ENCODE assay signal across 18 cellular contexts in genomic region chr19:40589723-40590429, GRCh38. TPM values are rescaled to one million over a fixed set of nuclear protein-coding genes. Genes with fewer than 3 reads are reported as not detected.
DNase-seq lines count a peak whose midpoint lies in the region; ATAC-seq, FAIRE-seq and TF ChIP-seq lines count a peak whose summit lies in the region.
"Had no signal": no experiment of that assay in that cellular context is flagged by ENCODE, and none has a peak within 500 bp of the region (broad histone marks: within the 10 kb centered on the region; RNA-seq: fewer than 3 reads in every experiment).

No MANE protein-coding gene starts in this region.

- DNase-seq in activated naive CD4-positive, alpha-beta T cell treated with anti-CD3 and anti-CD28 coated beads for 36 hours = no peak
- DNase-seq in K562 (ENCODE audit: extremely low read depth in 1 of 4, low spot score in 3 of 4) = no peak
- no peak for DNase-seq in naive B cell
- peak; percentile 50 for DNase-seq in testis
- DNase-seq in DMS153 (lab: John Stamatoyannopoulos, UW) = no peak
- no peak for DNase-seq in activated CD4-positive, alpha-beta memory T cell treated with anti-CD3 and anti-CD28 coated beads for 36 hours
- no peak for DNase-seq in HuH-7.5 (ENCODE audit: low spot score)
- DNase-seq: DND-41, GOT3, NCI-H1436, NCI-H2029, NCI-H774, SHP77 had no signal

- H3K79me2 ChIP-seq in K562 (ENCODE audit: control insufficient read depth, insufficient read depth, low read length) = no peaks in the 10 kb centered on the region

- POLR2A ChIA-PET in K562 (lab: Yijun Ruan, JAX) = interaction anchor here (0.6 kb wide), 1 partner anchor 1255 kb away, joined by 3 read pairs; no protein-coding TSS in a partner anchor
- POLR2A ChIA-PET in activated CD4-positive, alpha-beta memory T cell treated with anti-CD3 and anti-CD28 coated beads for 36 hours (lab: Charles Lee) = interaction anchor here (1.1 kb wide), 1 partner anchor 10 kb away, joined by 3 read pairs; no protein-coding TSS in a partner anchor

- no peak overlapping the region for H3K4me3 Mint-ChIP-seq in activated naive CD4-positive, alpha-beta T cell treated with anti-CD3 and anti-CD28 coated beads, Interleukin-2, amount 50 U/mL, for 24 hours
- no peak overlapping the region for H3K4me3 Mint-ChIP-seq in activated naive CD4-positive, alpha-beta T cell treated with anti-CD3 and anti-CD28 coated beads for 36 hours
- H3K4me3 Mint-ChIP-seq in naive B cell = no peak overlapping the region
- no peak overlapping the region for H3K4me3 Mint-ChIP-seq in activated CD4-positive, alpha-beta memory T cell treated with anti-CD3 and anti-CD28 coated beads for 36 hours

- no peaks in the 10 kb centered on the region for H4K20me1 ChIP-seq in K562 (replicated peaks; ENCODE audit: control insufficient read depth, insufficient read depth, low read length)

- TF ChIP-seq POLR2A in K562 (conservative IDR thresholded peaks at IDR 0.05) = no peak
- no peak for TF ChIP-seq POLR2A in testis (IDR thresholded peaks at IDR 0.05)

- H3K4me1 ChIP-seq in K562 (replicated peaks in 1 of 2; ENCODE audit: control insufficient read depth in 2 of 2, insufficient read depth in 2 of 2, low read length in 2 of 2) = peaks cover 2 to 30% of the 10 kb centered on the region in 2 experiments; a peak in 4 of 5 replicates
- no peaks in the 10 kb centered on the region for H3K4me1 ChIP-seq in testis

- WGBS in K562 (ENCODE audit: insufficient coverage, low coverage, missing lambda C conversion rate) = 78% methylated on average over 11 of the region's 25 CpGs
- 84 to 91% methylated on average over 21 to 25 of the region's 25 CpGs for whole genome bisulfite sequencing in testis, 2 donors

- TF ChIP-seq EP300 in K562 (IDR thresholded peaks at IDR 0.05; ENCODE audit: low read length) = no peak

- ATAC-seq in K562 (no peak), naive B cell (ENCODE audit: low read depth in 2 of 2) (no peak)

- H3K27me3 Mint-ChIP-seq in activated naive CD4-positive, alpha-beta T cell treated with anti-CD3 and anti-CD28 coated beads, Interleukin-2, amount 50 U/mL, for 24 hours = no peaks in the 10 kb centered on the region
- no peaks in the 10 kb centered on the region for H3K27me3 Mint-ChIP-seq in activated naive CD4-positive, alpha-beta T cell treated with anti-CD3 and anti-CD28 coated beads for 36 hours (ENCODE audit: low read depth)
- peaks cover 0 to 8% (median 0%) of the 10 kb centered on the region in 3 donors for H3K27me3 Mint-ChIP-seq in naive B cell
- no peaks in the 10 kb centered on the region for H3K27me3 Mint-ChIP-seq in activated CD4-positive, alpha-beta memory T cell treated with anti-CD3 and anti-CD28 coated beads for 36 hours

- intact Hi-C loops in activated naive CD4-positive, alpha-beta T cell treated with anti-CD3 and anti-CD28 coated beads for 36 hours (cut with micrococcal nuclease) = no loop called here
- intact Hi-C loops in K562 (cut with micrococcal nuclease) (no loop called here), testis (cut with DNase I; ENCODE audit: low total_unique reads) (no loop called here)
- intact Hi-C loops in activated CD4-positive, alpha-beta memory T cell treated with anti-CD3 and anti-CD28 coated beads for 36 hours (cut with micrococcal nuclease) = no loop called here

- no peak for FAIRE-seq in K562 (lab: Jason Lieb, UNC)
- FAIRE-seq: A204.1, G401.6 had no signal

- no peak for TF ChIP-seq RAD21 in K562 (CRISPR knock-in tag; conservative IDR thresholded peaks at IDR 0.05 in 1 of 2, IDR thresholded peaks at IDR 0.05 in 1 of 2)

- H3K36me3 ChIP-seq in K562 (ENCODE audit: control insufficient read depth, insufficient read depth, low read length) = peaks cover 6% of the 10 kb centered on the region; the same call in 1 of the 3 replicates
- H3K36me3 ChIP-seq in testis (ENCODE audit: low read depth, missing control alignments) = no peaks in the 10 kb centered on the region

- H3K9me3 Mint-ChIP-seq in activated naive CD4-positive, alpha-beta T cell treated with anti-CD3 and anti-CD28 coated beads, Interleukin-2, amount 50 U/mL, for 24 hours = no peaks in the 10 kb centered on the region
- H3K9me3 Mint-ChIP-seq in activated naive CD4-positive, alpha-beta T cell treated with anti-CD3 and anti-CD28 coated beads for 36 hours = no peaks in the 10 kb centered on the region
- no peaks in the 10 kb centered on the region for H3K9me3 Mint-ChIP-seq in naive B cell
- H3K9me3 Mint-ChIP-seq in activated CD4-positive, alpha-beta memory T cell treated with anti-CD3 and anti-CD28 coated beads for 36 hours = no peaks in the 10 kb centered on the region

- in situ Hi-C loops in K562 (cut with MboI) = no loop called here

- peaks cover 8% of the 10 kb centered on the region for H3K36me3 Mint-ChIP-seq in activated naive CD4-positive, alpha-beta T cell treated with anti-CD3 and anti-CD28 coated beads, Interleukin-2, amount 50 U/mL, for 24 hours
- peaks cover 15% of the 10 kb centered on the region for H3K36me3 Mint-ChIP-seq in activated naive CD4-positive, alpha-beta T cell treated with anti-CD3 and anti-CD28 coated beads for 36 hours (ENCODE audit: low read depth)
- H3K36me3 Mint-ChIP-seq in naive B cell = peaks cover 7 to 56% of the 10 kb centered on the region in 2 donors
- H3K36me3 Mint-ChIP-seq in activated CD4-positive, alpha-beta memory T cell treated with anti-CD3 and anti-CD28 coated beads for 36 hours = peaks cover 22% of the 10 kb centered on the region

- BruUV-seq in K562 (replicated peaks; lab: Mats Ljungman, UMichigan) = no TSS peak

- H3K4me1 Mint-ChIP-seq in activated naive CD4-positive, alpha-beta T cell treated with anti-CD3 and anti-CD28 coated beads, Interleukin-2, amount 50 U/mL, for 24 hours = peaks cover 17% of the 10 kb centered on the region
- H3K4me1 Mint-ChIP-seq in activated naive CD4-positive, alpha-beta T cell treated with anti-CD3 and anti-CD28 coated beads for 36 hours (ENCODE audit: low read depth) = peaks cover 13% of the 10 kb centered on the region
- H3K4me1 Mint-ChIP-seq in naive B cell = peaks cover under 1 to 33% (median 29%) of the 10 kb centered on the region in 3 donors
- peaks cover 14% of the 10 kb centered on the region for H3K4me1 Mint-ChIP-seq in activated CD4-positive, alpha-beta memory T cell treated with anti-CD3 and anti-CD28 coated beads for 36 hours (ENCODE audit: low read depth)

- no peaks in the 10 kb centered on the region for H3K27me3 ChIP-seq in K562 (ENCODE audit: control insufficient read depth in 2 of 2, insufficient read depth in 2 of 2, low read length in 2 of 2)
- no peaks in the 10 kb centered on the region for H3K27me3 ChIP-seq in testis
- H3K27me3 ChIP-seq: BLaER1 treated with 17β-estradiol and CSF1 and Interleukin-3, amounts not matched to agents 10 nM and 100 nM had no signal

- H3K27ac ChIP-seq in K562 (ENCODE audit: extremely low read depth, low read depth, low read length) (no peak overlapping the region), testis (no peak overlapping the region)
- H3K27ac ChIP-seq: KMS-11 had no signal

- no peak overlapping the region for H3K4me2 ChIP-seq in K562 (ENCODE audit: insufficient read depth, low read length)
- H3K4me2 ChIP-seq: BLaER1 treated with 17β-estradiol and CSF1 and Interleukin-3, amounts not matched to agents 10 nM and 100 nM; KMS-11 had no signal

- H2AFZ ChIP-seq in K562 (ENCODE audit: low read depth, low read length) = no peak overlapping the region

- no peaks in the 10 kb centered on the region for H3K9me3 ChIP-seq in K562 (replicated peaks; ENCODE audit: control insufficient read depth, insufficient read depth, low read depth, low read length)
- H3K9me3 ChIP-seq in testis = no peaks in the 10 kb centered on the region
- H3K9me3 ChIP-seq: BLaER1 treated with 17β-estradiol and CSF1 and Interleukin-3, amounts not matched to agents 10 nM and 100 nM had no signal

- H3K9me1 ChIP-seq in K562 (ENCODE audit: control insufficient read depth, insufficient read depth, low read length) = no peaks in the 10 kb centered on the region

- H3K4me3 ChIP-seq in K562 = no peak overlapping the region
- H3K4me3 ChIP-seq in testis = no peak overlapping the region
- H3K4me3 ChIP-seq: BLaER1 treated with 17β-estradiol and CSF1 and Interleukin-3, amounts not matched to agents 10 nM and 100 nM had no signal

- CTCF ChIA-PET in activated naive CD4-positive, alpha-beta T cell treated with anti-CD3 and anti-CD28 coated beads for 36 hours (lab: Charles Lee) = interaction anchor here (1.4 kb wide), 1 partner anchor 10 kb away, joined by 5 read pairs; the partner anchor contains the start of gene LTBP4
- CTCF ChIA-PET in K562 (lab: Yijun Ruan, JAX; ENCODE audit: low intra/inter-chr PET ratio) = no interaction called here
- CTCF ChIA-PET in activated CD4-positive, alpha-beta memory T cell treated with anti-CD3 and anti-CD28 coated beads for 36 hours (lab: Charles Lee) = no interaction called here

- peak overlapping the region; percentile 59 for H3K27ac Mint-ChIP-seq in activated naive CD4-positive, alpha-beta T cell treated with anti-CD3 and anti-CD28 coated beads, Interleukin-2, amount 50 U/mL, for 24 hours
- H3K27ac Mint-ChIP-seq in activated naive CD4-positive, alpha-beta T cell treated with anti-CD3 and anti-CD28 coated beads for 36 hours = no peak overlapping the region
- H3K27ac Mint-ChIP-seq in naive B cell = peak overlapping the region in 4 of 6 donors; percentile 28 to 85 (median 78)
- no peak overlapping the region for H3K27ac Mint-ChIP-seq in activated CD4-positive, alpha-beta memory T cell treated with anti-CD3 and anti-CD28 coated beads for 36 hours

- TF ChIP-seq CTCF in K562 (IDR thresholded peaks at IDR 0.05 in 2 of 3, conservative IDR thresholded peaks at IDR 0.05 in 1 of 3; ENCODE audit: insufficient read depth in 2 of 3, low read depth in 1 of 3, low read length in 3 of 3) (no peak), testis (IDR thresholded peaks at IDR 0.05) (no peak)

- H3K9ac ChIP-seq in K562 (ENCODE audit: insufficient read depth in 1 of 2, low read depth in 2 of 2, low read length in 2 of 2) = peak overlapping the region in 1 of 2 experiments; percentile 1; a peak in 1 of 4 replicates
- H3K9ac ChIP-seq: KMS-11 had no signal

RNA-seq across cellular contexts. Expression of gene LTBP4, which starts 11.3 kb away (rescaled TPM):
- 100 to 1,000 TPM; 147 to 153 TPM for total RNA-seq in activated naive CD4-positive, alpha-beta T cell treated with anti-CD3 and anti-CD28 coated beads for 36 hours
- 209 and 457 TPM in 2 replicates for total RNA-seq in K562 (2011; cell fraction: chromatin; rRNA removed; ENCODE audit: low replicate concordance)
- 301 and 327 TPM in 2 replicates for total RNA-seq in K562 (2011; cell fraction: nucleolus; rRNA removed)
- 219 and 259 TPM in 2 replicates for total RNA-seq in K562 (2011; cell fraction: nucleoplasm; rRNA removed)
- 38.7 and 44.5 TPM in 2 replicates for total RNA-seq in K562 (2014; rRNA removed)
- 6.1 and 9.7 TPM in 2 replicates for total RNA-seq in K562 (2014; rRNA removed; fragmentation: Illumina TruSeq; extraction: Trizol)
- total RNA-seq in K562 (2015; rRNA removed; fragmentation: Illumina TruSeq; extraction: Trizol) = 19.9 and 25.0 TPM in 2 replicates
- 148 and 160 TPM in 2 replicates for total RNA-seq in K562 (2021)
- 34.4 and 64.2 TPM in 2 replicates for polyA plus RNA-seq in K562 (2011; rRNA removed)
- 40.5 and 63.1 TPM in 2 replicates for polyA plus RNA-seq in K562 (2011; cell fraction: cytosol; rRNA removed)
- polyA plus RNA-seq in K562 (2011; cell fraction: nucleus; rRNA removed) = 400 and 488 TPM in 2 replicates
- polyA plus RNA-seq in K562 (2012) = 256 and 263 TPM in 2 replicates
- polyA plus RNA-seq in K562 (2014; fragmentation: Illumina TruSeq; extraction: Trizol) = 31.6 and 65.6 TPM in 2 replicates
- polyA plus RNA-seq in K562 (2014; fragmentation: Nextera tagmentation; extraction: Ambion mirVana) = under 1 TPM; 0.35 to 0.53 TPM
- polyA plus RNA-seq in K562 (2014; rRNA removed) = 108 and 112 TPM in 2 replicates
- 6.8 and 10.0 TPM in 2 replicates for polyA minus RNA-seq in K562 (2011; rRNA and poly(A)+ RNA removed)
- polyA minus RNA-seq in K562 (2011; cell fraction: cytosol; rRNA and poly(A)+ RNA removed) = 50.8 and 74.4 TPM in 2 replicates
- polyA minus RNA-seq in K562 (2011; cell fraction: nucleus; rRNA and poly(A)+ RNA removed) = 47.9 and 57.5 TPM in 2 replicates
- 10 to 100 TPM in 5 of 6 donors, 1 to 10 TPM in 1; 9.6 to 18.1 (median 14.5) TPM for polyA plus RNA-seq in naive B cell (ENCODE audit: low read depth in 6 of 6)
- total RNA-seq in testis = 100 to 1,000 TPM; 309 to 417 TPM
- 270 TPM for polyA plus RNA-seq in testis (ENCODE audit: insufficient read depth, low read depth, low replicate concordance)
- total RNA-seq in activated CD4-positive, alpha-beta memory T cell treated with anti-CD3 and anti-CD28 coated beads for 36 hours = 100 to 1,000 TPM; 178 to 182 TPM

RNA-seq across cellular contexts. Expression of gene SHKBP1, which starts 13.2 kb away (rescaled TPM):
- total RNA-seq in activated naive CD4-positive, alpha-beta T cell treated with anti-CD3 and anti-CD28 coated beads for 36 hours = 10 to 100 TPM; 90.1 to 99.4 TPM
- 33.3 and 146 TPM in 2 replicates for total RNA-seq in K562 (2011; cell fraction: chromatin; rRNA removed; ENCODE audit: low replicate concordance)
- total RNA-seq in K562 (2011; cell fraction: nucleolus; rRNA removed) = 62.0 and 84.4 TPM in 2 replicates
- total RNA-seq in K562 (2011; cell fraction: nucleoplasm; rRNA removed) = 39.4 and 65.9 TPM in 2 replicates
- total RNA-seq in K562 (2014; rRNA removed) = 33.7 and 48.0 TPM in 2 replicates
- 6.6 and 9.6 TPM in 2 replicates for total RNA-seq in K562 (2014; rRNA removed; fragmentation: Illumina TruSeq; extraction: Trizol)
- total RNA-seq in K562 (2015; rRNA removed; fragmentation: Illumina TruSeq; extraction: Trizol) = 17.5 and 22.3 TPM in 2 replicates
- total RNA-seq in K562 (2021) = 54.5 and 58.1 TPM in 2 replicates
- 18.9 and 24.4 TPM in 2 replicates for polyA plus RNA-seq in K562 (2011; rRNA removed)
- polyA plus RNA-seq in K562 (2011; cell fraction: cytosol; rRNA removed) = 34.0 and 79.0 TPM in 2 replicates
- polyA plus RNA-seq in K562 (2011; cell fraction: nucleus; rRNA removed) = 68.6 and 104 TPM in 2 replicates
- 56.1 and 106 TPM in 2 replicates for polyA plus RNA-seq in K562 (2012)
- 33.7 and 42.0 TPM in 2 replicates for polyA plus RNA-seq in K562 (2014; fragmentation: Illumina TruSeq; extraction: Trizol)
- polyA plus RNA-seq in K562 (2014; fragmentation: Nextera tagmentation; extraction: Ambion mirVana) = 1 to 10 TPM; 1.2 to 4.9 TPM
- polyA plus RNA-seq in K562 (2014; rRNA removed) = 34.2 and 40.4 TPM in 2 replicates
- polyA minus RNA-seq in K562 (2011; rRNA and poly(A)+ RNA removed) = 11.5 and 17.4 TPM in 2 replicates
- polyA minus RNA-seq in K562 (2011; cell fraction: cytosol; rRNA and poly(A)+ RNA removed) = 53.0 and 61.0 TPM in 2 replicates
- 18.8 and 19.9 TPM in 2 replicates for polyA minus RNA-seq in K562 (2011; cell fraction: nucleus; rRNA and poly(A)+ RNA removed)
- 100 to 1,000 TPM; 125 to 196 (median 152) TPM for polyA plus RNA-seq in naive B cell (ENCODE audit: low read depth in 6 of 6)
- 10 to 100 TPM; 35.6 to 56.3 TPM for total RNA-seq in testis
- polyA plus RNA-seq in testis (ENCODE audit: insufficient read depth, low read depth, low replicate concordance) = 37.2 TPM
- 100 to 1,000 TPM; 112 to 126 TPM for total RNA-seq in activated CD4-positive, alpha-beta memory T cell treated with anti-CD3 and anti-CD28 coated beads for 36 hours

Comparison
In these comparisons a context has a peak if more than half of its experiments do, and no peak if none do; other contexts are left out.
1. H3K27ac Mint-ChIP-seq: peak in activated naive CD4-positive, alpha-beta T cell treated with anti-CD3 and anti-CD28 coated beads, Interleukin-2, amount 50 U/mL, for 24 hours (single experiment) and naive B cell (4 of 6); none in activated naive CD4-positive, alpha-beta T cell treated with anti-CD3 and anti-CD28 coated beads for 36 hours (single experiment) and activated CD4-positive, alpha-beta memory T cell treated with anti-CD3 and anti-CD28 coated beads for 36 hours (single experiment).